2 cellular contexts compared by ENCODE assay signal in the genomic region with DNA sequence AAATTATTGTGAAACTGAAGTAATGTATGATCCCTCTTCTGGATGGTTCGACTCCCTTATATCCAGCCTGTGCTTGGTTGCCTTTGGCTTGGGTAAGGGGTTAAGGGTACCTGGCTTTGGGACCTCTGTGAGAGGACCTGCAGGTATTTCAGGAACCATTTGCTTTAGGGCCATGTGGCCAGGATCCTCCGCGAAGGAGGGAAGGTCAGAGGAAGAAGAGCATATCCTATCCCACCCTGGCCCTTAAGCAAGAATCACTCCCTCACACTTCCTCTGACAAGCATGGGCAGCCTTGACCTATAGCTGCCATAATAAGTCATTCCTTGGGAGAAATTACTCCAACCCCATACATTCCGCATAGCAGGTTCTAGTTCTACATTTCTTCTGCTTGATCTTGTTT.
TF ChIP-seq lines count a peak whose summit lies in the region.

No MANE protein-coding gene starts in this region.

TF ChIP-seq in liver, 16 proteins besides CTCF, POLR2A, EP300 and RAD21:
- no peak for TF ChIP-seq RXRA (IDR thresholded peaks at IDR 0.05)

TF ChIP-seq in HepG2, 621 proteins besides CTCF, POLR2A, EP300 and RAD21:
- TF ChIP-seq ZNF619 (CRISPR knock-in tag; IDR thresholded peaks at IDR 0.05) (no peak), PRPF4 (IDR thresholded peaks at IDR 0.05; ENCODE audit: low read depth, low read length, poor library complexity, severe bottlenecking) (no peak), ZMAT5 (CRISPR knock-in tag; IDR thresholded peaks at IDR 0.05; ENCODE audit: borderline replicate concordance, low read depth) (no peak)
